ENCODE assay signal across 8 cellular contexts in genomic region chr13:97221491-97221890, GRCh38. TPM values are rescaled to one million over a fixed set of nuclear protein-coding genes. Genes with fewer than 3 reads are reported as not detected.
DNase-seq lines count a peak whose midpoint lies in the region; ATAC-seq and TF ChIP-seq lines count a peak whose summit lies in the region.

No MANE protein-coding gene starts in this region.

- H3K27me3 ChIP-seq in cardiac muscle cell (no peaks in the 10 kb centered on the region), breast epithelium (no peaks in the 10 kb centered on the region), muscle layer of duodenum (ENCODE audit: low read depth, low read length) (no peaks in the 10 kb centered on the region), upper lobe of right lung (no peaks in the 10 kb centered on the region)

- no peak for DNase-seq in cardiac muscle cell (ENCODE audit: low read depth in 1 of 2, low spot score in 1 of 2)
- DNase-seq in cardiac septum (ENCODE audit: low spot score): no peak
- no peak for DNase-seq in breast epithelium (ENCODE audit: low spot score in 2 of 2)
- DNase-seq in upper lobe of right lung: no peak

- H3K36me3 ChIP-seq in cardiac muscle cell (no peaks in the 10 kb centered on the region), breast epithelium (no peaks in the 10 kb centered on the region), muscle layer of duodenum (ENCODE audit: control insufficient read depth in 1 of 2, insufficient read depth in 2 of 2, low read length in 2 of 2) (peaks cover 0 to 6% of the 10 kb centered on the region in 2 donors), upper lobe of right lung (no peaks in the 10 kb centered on the region)

- intact Hi-C loops in cardiac septum (cut with DNase I): loop anchor here (5.0 kb wide), 2 partner anchors 36 to 211 kb away; partner anchors contain the start of gene RAP2A
- intact Hi-C loops in breast epithelium (cut with DNase I; ENCODE audit: low total_unique reads): loop anchor here (10.0 kb wide), 1 partner anchor 107 kb away; no protein-coding TSS in a partner anchor
- intact Hi-C loops in upper lobe of right lung (cut with DNase I): loop anchor here (10.0 kb wide), 1 partner anchor 123 kb away; no protein-coding TSS in a partner anchor

- H3K9me3 ChIP-seq in cardiac muscle cell (ENCODE audit: low read depth) (no peaks in the 10 kb centered on the region), breast epithelium (no peaks in the 10 kb centered on the region), muscle layer of duodenum (ENCODE audit: control insufficient read depth in 1 of 2, low read length in 2 of 2) (no peaks in the 10 kb centered on the region), upper lobe of right lung (no peaks in the 10 kb centered on the region)

- ATAC-seq in upper lobe of right lung (no peak), GM21526 (IDR thresholded peaks at IDR 0.05; ENCODE audit: low FRiP score, unreplicated experiment) (no peak), HG03521 (IDR thresholded peaks at IDR 0.05; ENCODE audit: unreplicated experiment) (no peak), GM19035 (IDR thresholded peaks at IDR 0.05; ENCODE audit: unreplicated experiment) (no peak)

- H3K4me1 ChIP-seq in cardiac muscle cell (ENCODE audit: low read depth) (peaks cover 24% of the 10 kb centered on the region), breast epithelium (peaks cover 2% of the 10 kb centered on the region in 2 donors), muscle layer of duodenum (ENCODE audit: control insufficient read depth in 1 of 2, insufficient read depth in 2 of 2, low read length in 2 of 2) (peaks cover 11 to 13% of the 10 kb centered on the region in 2 donors), upper lobe of right lung (peaks cover 24% of the 10 kb centered on the region)

- no peak for TF ChIP-seq POLR2A in breast epithelium (IDR thresholded peaks at IDR 0.05)

- H3K27ac ChIP-seq in cardiac muscle cell: peak overlapping the region; percentile 97
- H3K27ac ChIP-seq in breast epithelium: peak overlapping the region; percentile 89 to 94
- peak overlapping the region; percentile 98 for H3K27ac ChIP-seq in muscle layer of duodenum (ENCODE audit: low read length)
- H3K27ac ChIP-seq in upper lobe of right lung: peak overlapping the region; percentile 62

- TF ChIP-seq CTCF in cardiac muscle cell (IDR thresholded peaks at IDR 0.05; ENCODE audit: low read depth, low read length) (no peak), breast epithelium (IDR thresholded peaks at IDR 0.05) (no peak), upper lobe of right lung (IDR thresholded peaks at IDR 0.05) (no peak)

- H3K4me3 ChIP-seq in cardiac muscle cell: no peak overlapping the region
- peak overlapping the region in 2 of 3 donors; percentile 65 to 85 for H3K4me3 ChIP-seq in breast epithelium
- peak overlapping the region; percentile 68 to 88 for H3K4me3 ChIP-seq in muscle layer of duodenum (ENCODE audit: low read depth in 1 of 2, low read length in 2 of 2)
- H3K4me3 ChIP-seq in upper lobe of right lung: peak overlapping the region; percentile 68

RNA-seq across cellular contexts. Expression of gene MBNL2, which starts 0.6 kb away (rescaled TPM):
- total RNA-seq in cardiac muscle cell: 16.9 and 27.8 TPM in 2 replicates
- polyA plus RNA-seq in cardiac muscle cell: 15.2 and 31.2 TPM in 2 replicates
- 67.6 TPM for total RNA-seq in cardiac septum
- 100 to 1,000 TPM in 2 of 3 donors, 10 to 100 TPM in 1; 68.5 to 131 (median 120) TPM for total RNA-seq in breast epithelium
- 60.6 TPM for total RNA-seq in upper lobe of right lung
